In genomic region chr2:8573942-8574195, GRCh38 we compare ENCODE assay signal across 20 cellular contexts.
DNase-seq lines count a peak whose midpoint lies in the region; ATAC-seq, FAIRE-seq and TF ChIP-seq lines count a peak whose summit lies in the region.
"Had no signal": no experiment of that assay in that cellular context is flagged by ENCODE, and none has a peak within 500 bp of the region (broad histone marks: within the 10 kb centered on the region; RNA-seq: fewer than 3 reads in every experiment).

No MANE protein-coding gene starts in this region.

- H3K36me3 ChIP-seq in HepG2 (replicated peaks in 1 of 2; ENCODE audit: control insufficient read depth in 1 of 2, insufficient read depth in 2 of 2, low read length in 2 of 2) (no peaks in the 10 kb centered on the region), right lobe of liver (no peaks in the 10 kb centered on the region), mesendoderm (ENCODE audit: control insufficient read depth, insufficient read depth, low read length) (no peaks in the 10 kb centered on the region)
- H3K36me3 ChIP-seq: esophagus squamous epithelium, upper lobe of right lung had no signal

- peak overlapping the region; percentile 73 for H3K4me3 Mint-ChIP-seq in T-helper 17 cell
- no peak overlapping the region for H3K4me3 Mint-ChIP-seq in activated T-cell treated with anti-CD3 and anti-CD28 coated beads, Interleukin-2, amount 50 U/mL, for 72 hours
- H3K4me3 Mint-ChIP-seq: activated CD8-positive, alpha-beta T cell treated with anti-CD3 and anti-CD28 coated beads, Interleukin-2, amount 10 ng/mL, durations not matched to agents 7 days and 5 days had no signal

- intact Hi-C loops in HepG2 (cut with micrococcal nuclease; ENCODE audit: unreplicated experiment) (loop anchor here (1.0 to 5.0 kb wide), 6 partner anchors 33 to 107 kb away; no protein-coding TSS in a partner anchor), right lobe of liver (cut with DNase I) (no loop called here)

- no peak overlapping the region for H4K8ac ChIP-seq in mesendoderm (ENCODE audit: low read depth, low read length)

- H3K4ac ChIP-seq in mesendoderm (ENCODE audit: low read depth, low read length): no peak overlapping the region

- peaks cover 5% of the 10 kb centered on the region for H3K27me3 Mint-ChIP-seq in T-helper 17 cell
- peaks cover 6% of the 10 kb centered on the region for H3K27me3 Mint-ChIP-seq in activated T-cell treated with anti-CD3 and anti-CD28 coated beads, Interleukin-2, amount 50 U/mL, for 72 hours (ENCODE audit: low read depth)

- H3K4me1 ChIP-seq in HepG2 (ENCODE audit: insufficient read depth, low read length) (peaks cover 70% of the 10 kb centered on the region), right lobe of liver (no peaks in the 10 kb centered on the region), mesendoderm (ENCODE audit: control insufficient read depth, low read depth, low read length) (no peaks in the 10 kb centered on the region)

- peak in 1 of 2 experiments; percentile 16; a peak in 1 of 4 replicates for TF ChIP-seq EP300 in HepG2 (IDR thresholded peaks at IDR 0.05; ENCODE audit: low read depth in 2 of 2, low read length in 2 of 2)
- TF ChIP-seq EP300 in HepG2 (CRISPR knock-in tag; IDR thresholded peaks at IDR 0.05; ENCODE audit: borderline replicate concordance): no peak; the same call in 1 of the 2 replicates

- no peaks in the 10 kb centered on the region for H3K9me3 Mint-ChIP-seq in activated T-cell treated with anti-CD3 and anti-CD28 coated beads, Interleukin-2, amount 50 U/mL, for 72 hours
- H3K9me3 Mint-ChIP-seq: CD4-positive, alpha-beta T cell; naive thymus-derived CD4-positive, alpha-beta T cell had no signal

- H3K79me1 ChIP-seq in mesendoderm (ENCODE audit: low read length): no peaks in the 10 kb centered on the region

- H2AFZ ChIP-seq in HepG2 (ENCODE audit: low read length): no peak overlapping the region

- POLR2A ChIA-PET in HepG2 (lab: Yijun Ruan, JAX): interaction anchor here (0.8 to 6.0 kb wide), 29 partner anchors 10 to 483 kb away, joined by 3 to 313 read pairs (median 5); partner anchors contain the start of gene ID2

- H3K23ac ChIP-seq in mesendoderm (ENCODE audit: low read length): no peak overlapping the region

- 3% methylated on average over 7 of the region's 9 CpGs for WGBS in HepG2 (ENCODE audit: low lambda C conversion rate)
- WGBS in right lobe of liver (ENCODE audit: insufficient coverage, low coverage, low lambda C conversion rate, missing lambda C conversion rate): 73% methylated on average over 3 of the region's 9 CpGs
- WGBS in mesendoderm (ENCODE audit: extremely low coverage, insufficient coverage, low lambda C conversion rate): no CpG with 5 or more reads among the region's 9 CpGs

- no peaks in the 10 kb centered on the region for H4K20me1 ChIP-seq in HepG2 (ENCODE audit: insufficient read depth, low read length)

- peak overlapping the region; percentile 82 for H3K27ac ChIP-seq in HepG2 (ENCODE audit: extremely low read length, insufficient read depth, low read length)
- no peak overlapping the region for H3K27ac ChIP-seq in right lobe of liver
- no peak overlapping the region for H3K27ac ChIP-seq in mesendoderm (ENCODE audit: low read depth, low read length)
- H3K27ac ChIP-seq: esophagus squamous epithelium, upper lobe of right lung had no signal

- H3K4me3 ChIP-seq in HepG2 (replicated peaks in 1 of 3; ENCODE audit: insufficient read depth in 1 of 3, low read depth in 2 of 3, low read length in 3 of 3) (peak overlapping the region; percentile 51 to 71 (median 55)), right lobe of liver (no peak overlapping the region), mesendoderm (ENCODE audit: low read length) (no peak overlapping the region)
- H3K4me3 ChIP-seq: esophagus squamous epithelium, lung, upper lobe of right lung had no signal

- H2BK5ac ChIP-seq in mesendoderm (ENCODE audit: low read length): no peak overlapping the region

- TF ChIP-seq POLR2A in HepG2 (IDR thresholded peaks at IDR 0.05; ENCODE audit: insufficient read depth in 1 of 2, low read depth in 2 of 2, low read length in 2 of 2): peak in 1 of 2 experiments; percentile 64; a peak in 1 of 4 replicates
- no peak for TF ChIP-seq POLR2A in right lobe of liver (IDR thresholded peaks at IDR 0.05)

- peak; percentile 62 for DNase-seq in HepG2 (ENCODE audit: low spot score)
- no peak for DNase-seq in right lobe of liver
- DNase-seq in T-helper 17 cell: no peak
- DNase-seq in mesendoderm: no peak
- DNase-seq in activated T-cell treated with anti-CD3 and anti-CD28 coated beads, Interleukin-2, amount 50 U/mL, for 72 hours: no peak
- DNase-seq in activated T-cell treated with anti-CD3 and anti-CD28 coated beads, Interleukin-2, amount 50 U/mL, for 48 hours: no peak
- DNase-seq in activated CD8-positive, alpha-beta memory T cell treated with anti-CD3 and anti-CD28 coated beads, Interleukin-2, amount 50 U/mL, for 4 hours: no peak
- DNase-seq: activated CD8-positive, alpha-beta T cell treated with anti-CD3 and anti-CD28 coated beads, Interleukin-2, amount 10 ng/mL, durations not matched to agents 7 days and 5 days; amniotic stem cell; central memory CD4-positive, alpha-beta T cell; effector CD8-positive, alpha-beta T cell; esophagus squamous epithelium; RPMI8226; stimulated activated CD4-positive, alpha-beta T cell treated with anti-CD3 and anti-CD28 coated beads, Interleukin-12 subunit alpha, Interleukin-12 subunit beta, amount 100 ng/mL, for 4 hours; stimulated activated naive CD4-positive, alpha-beta T cell had no signal

- no peak overlapping the region for H4K5ac ChIP-seq in mesendoderm (ENCODE audit: low read length)

- no peaks in the 10 kb centered on the region for H3K79me2 ChIP-seq in HepG2 (ENCODE audit: insufficient read depth, low read length)
- H3K79me2 ChIP-seq in mesendoderm (ENCODE audit: control insufficient read depth, insufficient read depth, low read length): no peaks in the 10 kb centered on the region

- H2BK120ac ChIP-seq in mesendoderm (ENCODE audit: low read depth, low read length): no peak overlapping the region

- CTCF ChIA-PET in HepG2 (lab: Yijun Ruan, JAX; ENCODE audit: low intra/inter-chr PET ratio, low total read pairs): no interaction called here

- no peaks in the 10 kb centered on the region for H3K36me3 Mint-ChIP-seq in T-helper 17 cell (ENCODE audit: low read depth)
- no peaks in the 10 kb centered on the region for H3K36me3 Mint-ChIP-seq in activated T-cell treated with anti-CD3 and anti-CD28 coated beads, Interleukin-2, amount 50 U/mL, for 72 hours (ENCODE audit: insufficient read depth in 2 of 2)
- H3K36me3 Mint-ChIP-seq: naive thymus-derived CD4-positive, alpha-beta T cell had no signal

- TSS peak; percentile 88 for BruUV-seq in HepG2 (replicated peaks; lab: Mats Ljungman, UMichigan)

- H3K27me3 ChIP-seq in HepG2 (ENCODE audit: control insufficient read depth in 1 of 2, insufficient read depth in 2 of 2, low read length in 2 of 2) (peaks cover 0 to 2% of the 10 kb centered on the region in 2 experiments; a peak in 2 of 5 replicates), right lobe of liver (no peaks in the 10 kb centered on the region), mesendoderm (ENCODE audit: insufficient read depth, low read length, poor library complexity) (no peaks in the 10 kb centered on the region)
- H3K27me3 ChIP-seq: esophagus squamous epithelium, upper lobe of right lung had no signal

- H3K56ac ChIP-seq in mesendoderm (ENCODE audit: low read length): peak overlapping the region; percentile 26

- H3K4me2 ChIP-seq in HepG2 (ENCODE audit: low read depth, low read length) (peak overlapping the region; percentile 92), mesendoderm (ENCODE audit: low read length) (no peak overlapping the region)

- no peak for TF ChIP-seq RAD21 in HepG2 (CRISPR knock-in tag; IDR thresholded peaks at IDR 0.05)

- no peak overlapping the region for H3K18ac ChIP-seq in mesendoderm (ENCODE audit: low read length)

- no peak for FAIRE-seq in HepG2 (lab: Jason Lieb, UNC)

- no peak overlapping the region for H2AK5ac ChIP-seq in mesendoderm (ENCODE audit: low read length)

- TF ChIP-seq CTCF in HepG2 (CRISPR knock-in tag; IDR thresholded peaks at IDR 0.05) (no peak), right lobe of liver (IDR thresholded peaks at IDR 0.05) (no peak)

- H3K9me3 ChIP-seq in HepG2 (ENCODE audit: low read length) (no peaks in the 10 kb centered on the region), right lobe of liver (no peaks in the 10 kb centered on the region), T-helper 17 cell (ENCODE audit: control insufficient read depth, low read length, poor library complexity, severe bottlenecking) (no peaks in the 10 kb centered on the region)
- H3K9me3 ChIP-seq: esophagus squamous epithelium, upper lobe of right lung had no signal

- H3K27ac Mint-ChIP-seq in T-helper 17 cell: no peak overlapping the region
- H3K27ac Mint-ChIP-seq in activated T-cell treated with anti-CD3 and anti-CD28 coated beads, Interleukin-2, amount 50 U/mL, for 72 hours: no peak overlapping the region
- H3K27ac Mint-ChIP-seq: activated CD8-positive, alpha-beta T cell treated with anti-CD3 and anti-CD28 coated beads, Interleukin-2, amount 10 ng/mL, durations not matched to agents 7 days and 5 days; CD4-positive, alpha-beta T cell; naive thymus-derived CD4-positive, alpha-beta T cell had no signal

- peak; percentile 46 for ATAC-seq in HepG2
- ATAC-seq in right lobe of liver: no peak
- ATAC-seq in T-helper 17 cell: no peak
- ATAC-seq in activated T-cell treated with anti-CD3 and anti-CD28 coated beads, Interleukin-2, amount 50 U/mL, for 72 hours (replicated peaks in 1 of 2): no peak
- no peak for ATAC-seq in HG03354 (IDR thresholded peaks at IDR 0.05; ENCODE audit: poor library complexity, severe bottlenecking, unreplicated experiment)
- ATAC-seq: activated CD8-positive, alpha-beta T cell treated with anti-CD3 and anti-CD28 coated beads, Interleukin-2, amount 10 ng/mL, durations not matched to agents 7 days and 5 days; naive thymus-derived CD4-positive, alpha-beta T cell; upper lobe of right lung had no signal

- no peak overlapping the region for H2BK15ac ChIP-seq in mesendoderm (replicated peaks; ENCODE audit: low read depth)

- in situ Hi-C loops in HepG2 (cut with HindIII; ENCODE audit: extremely low pct_ligation_motif_present, low pct_unique_long_range_greater_than_20kb): no loop called here

- H3K4me1 Mint-ChIP-seq in T-helper 17 cell: peaks cover 31% of the 10 kb centered on the region
- peaks cover 42% of the 10 kb centered on the region for H3K4me1 Mint-ChIP-seq in activated T-cell treated with anti-CD3 and anti-CD28 coated beads, Interleukin-2, amount 50 U/mL, for 72 hours (ENCODE audit: low read depth)

- H3K9ac ChIP-seq in HepG2 (ENCODE audit: insufficient read depth, low read depth, low read length) (peak overlapping the region; percentile 68), mesendoderm (ENCODE audit: low read length) (no peak overlapping the region)

TF ChIP-seq in HepG2, 621 proteins besides CTCF, POLR2A, EP300 and RAD21 (continues in another document):
- TF ChIP-seq ASH2L (IDR thresholded peaks at IDR 0.05; ENCODE audit: insufficient read length, low read depth, low read length) (no peak), ZNF569 (CRISPR knock-in tag; IDR thresholded peaks at IDR 0.05; ENCODE audit: borderline replicate concordance) (no peak), ZNF850 (CRISPR knock-in tag; conservative IDR thresholded peaks at IDR 0.05) (no peak), ZNF878 (CRISPR knock-in tag; IDR thresholded peaks at IDR 0.05) (0 out of 2 replicates have a peak, but pooled peaks have one; percentile 7), FOXP1 (IDR thresholded peaks at IDR 0.05) (no peak), FOXP1 (CRISPR knock-in tag; IDR thresholded peaks at IDR 0.05) (no peak)

Comparison
In these comparisons a context has a peak if more than half of its experiments do, and no peak if none do; other contexts are left out.
1. H3K4me3 ChIP-seq: peak in HepG2 (3 of 3); none in right lobe of liver (0 of 3) and mesendoderm (single experiment).